ENCODE assay signal across 27 cellular contexts in genomic region chr4:149713031-149713430, GRCh38.
"Had no signal": no experiment of that assay in that cellular context is flagged by ENCODE, and none has a peak within 500 bp of the region (broad histone marks: within the 10 kb centered on the region; RNA-seq: fewer than 3 reads in every experiment).

No MANE protein-coding gene starts in this region.

- H3K27me3 Mint-ChIP-seq: naive thymus-derived CD4-positive, alpha-beta T cell; natural killer cell treated with Interleukin-12 subunit alpha and Interleukin-12 subunit beta and Interleukin-15 and Interleukin-18, amount 100 ng/mL, for 72 hours; stimulated activated naive CD8-positive, alpha-beta T cell treated with anti-CD3 and anti-CD28 coated beads, Interleukin-15, Interleukin-2, amounts not matched to agents 100 ng/mL and 50 ng/mL, for 24 hours; type B pancreatic cell had no signal

- H3K9me3 Mint-ChIP-seq: neural crest cell, type B pancreatic cell had no signal

- H3K4me1 ChIP-seq: prostate gland, tibial nerve, uterus had no signal

- DNase-seq: head of caudate nucleus; hippocampal formation; islet precursor cell; left ventricle myocardium inferior; midbrain; mucosa of descending colon; naive thymus-derived CD4-positive, alpha-beta T cell; occipital lobe; ovary; retina; stimulated activated CD4-positive, alpha-beta T cell treated with anti-CD3 and anti-CD28 coated beads, Interleukin-12 subunit alpha, Interleukin-12 subunit beta, amount 100 ng/mL, for 4 hours; stimulated activated CD4-positive, alpha-beta T cell treated with anti-CD3 and anti-CD28 coated beads, Interleukin-4, amount 100 ng/mL, for 24 hours; stimulated activated naive CD4-positive, alpha-beta T cell; uterus had no signal

- H3K36me3 ChIP-seq: left ventricle myocardium inferior, neutrophil, ovary, prostate gland, suprapubic skin, tibial nerve, uterus had no signal

- H3K27ac Mint-ChIP-seq: naive thymus-derived CD4-positive, alpha-beta T cell; natural killer cell treated with Interleukin-12 subunit alpha and Interleukin-12 subunit beta and Interleukin-15 and Interleukin-18, amount 100 ng/mL, for 72 hours; stimulated activated effector memory CD8-positive, alpha-beta T cell treated with anti-CD3 and anti-CD28 coated beads, Interleukin-12 subunit alpha, Interleukin-12 subunit beta, amount 100 ng/mL, for 72 hours; stimulated activated naive CD8-positive, alpha-beta T cell treated with anti-CD3 and anti-CD28 coated beads, Interleukin-15, Interleukin-2, amounts not matched to agents 100 ng/mL and 50 ng/mL, for 24 hours; type B pancreatic cell had no signal

- H3K4me3 ChIP-seq: left ventricle myocardium inferior, lung, mucosa of descending colon, ovary, prostate gland, skin epidermis, suprapubic skin, tibial nerve, uterus had no signal

- H3K36me3 Mint-ChIP-seq: naive thymus-derived CD4-positive, alpha-beta T cell; natural killer cell treated with Interleukin-12 subunit alpha and Interleukin-12 subunit beta and Interleukin-15 and Interleukin-18, amount 100 ng/mL, for 72 hours; stimulated activated effector memory CD8-positive, alpha-beta T cell treated with anti-CD3 and anti-CD28 coated beads, Interleukin-12 subunit alpha, Interleukin-12 subunit beta, amount 100 ng/mL, for 72 hours; type B pancreatic cell had no signal

- H3K4me1 Mint-ChIP-seq: neural crest cell; stimulated activated effector memory CD8-positive, alpha-beta T cell treated with anti-CD3 and anti-CD28 coated beads, Interleukin-12 subunit alpha, Interleukin-12 subunit beta, amount 100 ng/mL, for 72 hours had no signal

- H3K27ac ChIP-seq: left ventricle myocardium inferior, neutrophil, ovary, prostate gland, skin epidermis, suprapubic skin, tibial nerve, uterus had no signal

- H3K9me3 ChIP-seq: neutrophil, ovary, prostate gland, suprapubic skin, uterus had no signal

- H3K27me3 ChIP-seq: neutrophil, ovary, suprapubic skin, tibial nerve, uterus had no signal

- H3K4me3 Mint-ChIP-seq: naive thymus-derived CD4-positive, alpha-beta T cell; natural killer cell treated with Interleukin-12 subunit alpha and Interleukin-12 subunit beta and Interleukin-15 and Interleukin-18, amount 100 ng/mL, for 72 hours; neural crest cell; stimulated activated effector memory CD8-positive, alpha-beta T cell treated with anti-CD3 and anti-CD28 coated beads, Interleukin-12 subunit alpha, Interleukin-12 subunit beta, amount 100 ng/mL, for 72 hours; stimulated activated naive CD8-positive, alpha-beta T cell treated with anti-CD3 and anti-CD28 coated beads, Interleukin-15, Interleukin-2, amounts not matched to agents 100 ng/mL and 50 ng/mL, for 24 hours; type B pancreatic cell had no signal

- ATAC-seq: mucosa of descending colon; naive thymus-derived CD4-positive, alpha-beta T cell; natural killer cell treated with Interleukin-12 subunit alpha and Interleukin-12 subunit beta and Interleukin-15 and Interleukin-18, amount 100 ng/mL, for 72 hours; right cardiac atrium; sciatic nerve; stimulated activated effector memory CD8-positive, alpha-beta T cell treated with anti-CD3 and anti-CD28 coated beads, Interleukin-12 subunit alpha, Interleukin-12 subunit beta, amount 100 ng/mL, for 72 hours had no signal
